Comparison of ENCODE assay signal across 20 cellular contexts in the genomic region with DNA sequence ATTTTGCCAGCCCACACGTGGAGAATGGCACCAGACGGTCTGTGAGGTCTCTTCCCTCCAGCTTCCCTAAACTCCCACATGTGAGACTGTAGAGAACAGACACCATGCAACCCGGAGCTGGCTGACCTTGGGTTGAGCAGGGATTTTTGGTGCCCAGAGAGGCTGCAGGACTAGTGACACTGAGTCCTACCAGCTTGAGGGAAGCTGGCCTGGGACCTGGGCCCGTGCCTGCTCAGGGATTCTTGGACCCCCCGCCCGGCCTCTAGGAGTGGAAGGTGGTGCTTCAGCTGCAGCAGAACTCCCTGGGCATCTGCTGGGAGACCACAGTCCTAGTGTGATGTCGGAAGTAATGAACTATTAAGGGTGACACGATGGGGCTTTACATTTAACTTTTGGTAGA.
A peak's percentile ranks its signal among the peaks of the same experiment; 100 is the strongest.
DNase-seq lines count a peak whose midpoint lies in the region; ATAC-seq and TF ChIP-seq lines count a peak whose summit lies in the region.
"Had no signal": no experiment of that assay in that cellular context is flagged by ENCODE, and none has a peak within 500 bp of the region (broad histone marks: within the 10 kb centered on the region; RNA-seq: fewer than 3 reads in every experiment).

No MANE protein-coding gene starts in this region.

- no peaks in the 10 kb centered on the region for H3K9me3 Mint-ChIP-seq in stimulated activated naive CD8-positive, alpha-beta T cell treated with anti-CD3 and anti-CD28 coated beads, Interleukin-15, Interleukin-2, amounts not matched to agents 100 ng/mL and 50 ng/mL, for 24 hours
- no peaks in the 10 kb centered on the region for H3K9me3 Mint-ChIP-seq in stimulated activated naive CD8-positive, alpha-beta T cell treated with anti-CD3 and anti-CD28 coated beads, Interleukin-15, amount 100 ng/mL, for 72 hours
- H3K9me3 Mint-ChIP-seq: stimulated activated naive B cell treated with anti-CD40 and anti-IgM and Interleukin-4, amounts not matched to agents 10 μg/mL and 1 μg/mL and 100 μg/mL, for 72 hours; T-helper 1 cell treated with Interleukin-12 subunit alpha and Interleukin-12 subunit beta and Interleukin-4 antibody, amounts not matched to agents 30 μg/mL and 1 μg/mL, for 36 hours had no signal

- CTCF ChIA-PET in RWPE1 (lab: Yijun Ruan, JAX) (interaction anchor here (0.9 to 1.4 kb wide), 2 partner anchors 10 to 100 kb away, joined by 4 to 5 read pairs; no protein-coding TSS in a partner anchor), GM10248 (lab: Yijun Ruan, JAX) (interaction anchor here (0.9 to 5.0 kb wide), 6 partner anchors 8 to 135 kb away, joined by 3 to 36 read pairs (median 3); no protein-coding TSS in a partner anchor)

- ATAC-seq in stimulated activated naive CD8-positive, alpha-beta T cell treated with anti-CD3 and anti-CD28 coated beads, Interleukin-15, amount 100 ng/mL, for 72 hours: no peak
- ATAC-seq in HG03108 (IDR thresholded peaks at IDR 0.05; ENCODE audit: unreplicated experiment) (no peak), GM19397 (IDR thresholded peaks at IDR 0.05; ENCODE audit: unreplicated experiment) (no peak)
- ATAC-seq: heart right ventricle; mucosa of descending colon; right cardiac atrium; stimulated activated naive B cell treated with anti-CD40 and anti-IgM and Interleukin-4, amounts not matched to agents 10 μg/mL and 1 μg/mL and 100 μg/mL, for 72 hours had no signal

- no peak overlapping the region for H3K4me3 ChIP-seq in muscle layer of colon (ENCODE audit: low read depth in 1 of 2, low read length in 2 of 2)
- H3K4me3 ChIP-seq: ascending aorta, GM23248, heart right ventricle, mucosa of descending colon, tibial nerve had no signal

- DNase-seq in stimulated activated naive CD8-positive, alpha-beta T cell treated with anti-CD3 and anti-CD28 coated beads, Interleukin-15, amount 100 ng/mL, for 72 hours: no peak
- DNase-seq in RWPE1 (ENCODE audit: low spot score): no peak
- no peak for DNase-seq in GM10248 (ENCODE audit: extremely low spot score)
- DNase-seq: activated gamma-delta T cell treated with Interleukin-2 at 50 U/mL for 16 hours; GDM1; GM23248; heart right ventricle; Karpas-422; NCI-H146; right cardiac atrium; SIG-M5; stimulated activated naive B cell treated with anti-CD40 and anti-IgM and Interleukin-4, amounts not matched to agents 10 μg/mL and 1 μg/mL and 100 μg/mL, for 72 hours had no signal

- H3K27me3 Mint-ChIP-seq in stimulated activated naive CD8-positive, alpha-beta T cell treated with anti-CD3 and anti-CD28 coated beads, Interleukin-15, Interleukin-2, amounts not matched to agents 100 ng/mL and 50 ng/mL, for 24 hours: peaks cover 4% of the 10 kb centered on the region
- H3K27me3 Mint-ChIP-seq in stimulated activated naive CD8-positive, alpha-beta T cell treated with anti-CD3 and anti-CD28 coated beads, Interleukin-15, amount 100 ng/mL, for 72 hours: peaks cover 2% of the 10 kb centered on the region

- POLR2A ChIA-PET in RWPE1 (lab: Yijun Ruan, JAX; ENCODE audit: low non-redundant PET) (no interaction called here), GM10248 (lab: Yijun Ruan, JAX) (no interaction called here)

- H3K27me3 ChIP-seq in muscle layer of colon (ENCODE audit: control insufficient read depth in 1 of 2, insufficient read depth in 2 of 2, low read length in 2 of 2): no peaks in the 10 kb centered on the region
- H3K27me3 ChIP-seq: ascending aorta, heart right ventricle, tibial nerve had no signal

- no peak overlapping the region for H3K27ac Mint-ChIP-seq in stimulated activated naive CD8-positive, alpha-beta T cell treated with anti-CD3 and anti-CD28 coated beads, Interleukin-15, Interleukin-2, amounts not matched to agents 100 ng/mL and 50 ng/mL, for 24 hours
- H3K27ac Mint-ChIP-seq in stimulated activated naive CD8-positive, alpha-beta T cell treated with anti-CD3 and anti-CD28 coated beads, Interleukin-15, amount 100 ng/mL, for 72 hours: peak overlapping the region in 1 of 2 donors; percentile 23
- H3K27ac Mint-ChIP-seq: stimulated activated naive B cell treated with anti-CD40 and anti-IgM and Interleukin-4, amounts not matched to agents 10 μg/mL and 1 μg/mL and 100 μg/mL, for 72 hours; T-helper 1 cell treated with Interleukin-12 subunit alpha and Interleukin-12 subunit beta and Interleukin-4 antibody, amounts not matched to agents 30 μg/mL and 1 μg/mL, for 36 hours had no signal

- peaks cover 19% of the 10 kb centered on the region for H3K4me1 ChIP-seq in muscle layer of colon (ENCODE audit: insufficient read depth, low read length)

- peaks cover 16% of the 10 kb centered on the region for H3K36me3 ChIP-seq in muscle layer of colon (ENCODE audit: insufficient read depth, low read length)

- H3K36me3 Mint-ChIP-seq in stimulated activated naive CD8-positive, alpha-beta T cell treated with anti-CD3 and anti-CD28 coated beads, Interleukin-15, Interleukin-2, amounts not matched to agents 100 ng/mL and 50 ng/mL, for 24 hours (ENCODE audit: low read depth): peaks cover 52% of the 10 kb centered on the region

- TF ChIP-seq CTCF in RWPE1 (conservative IDR thresholded peaks at IDR 0.05; ENCODE audit: low read depth) (no peak), GM10248 (IDR thresholded peaks at IDR 0.05; ENCODE audit: control extremely low read depth, extremely low read depth, low read depth, missing control alignments) (no peak)

- peaks cover 54% of the 10 kb centered on the region for H3K4me1 Mint-ChIP-seq in stimulated activated naive CD8-positive, alpha-beta T cell treated with anti-CD3 and anti-CD28 coated beads, Interleukin-15, Interleukin-2, amounts not matched to agents 100 ng/mL and 50 ng/mL, for 24 hours (ENCODE audit: low read depth)
- peaks cover 60% of the 10 kb centered on the region for H3K4me1 Mint-ChIP-seq in stimulated activated naive CD8-positive, alpha-beta T cell treated with anti-CD3 and anti-CD28 coated beads, Interleukin-15, amount 100 ng/mL, for 72 hours

- peak overlapping the region; percentile 27 for H3K9ac ChIP-seq in muscle layer of colon (ENCODE audit: low read length)
- H3K9ac ChIP-seq: GM23248 had no signal

- H3K4me3 Mint-ChIP-seq in stimulated activated naive CD8-positive, alpha-beta T cell treated with anti-CD3 and anti-CD28 coated beads, Interleukin-15, Interleukin-2, amounts not matched to agents 100 ng/mL and 50 ng/mL, for 24 hours: peak overlapping the region; percentile 100
- H3K4me3 Mint-ChIP-seq in stimulated activated naive CD8-positive, alpha-beta T cell treated with anti-CD3 and anti-CD28 coated beads, Interleukin-15, amount 100 ng/mL, for 72 hours: peak overlapping the region in 1 of 2 donors; percentile 95

- H3K9me3 ChIP-seq in muscle layer of colon (ENCODE audit: low read length): no peaks in the 10 kb centered on the region
- H3K9me3 ChIP-seq: ascending aorta, heart right ventricle, mucosa of descending colon, tibial nerve had no signal

- H3K27ac ChIP-seq in RWPE1 (peak overlapping the region; percentile 42), muscle layer of colon (ENCODE audit: low read depth, low read length) (no peak overlapping the region)
- H3K27ac ChIP-seq: ascending aorta, GM23248, heart right ventricle, tibial nerve had no signal
